1 cellular context compared by ENCODE assay signal in genomic region chr19:55471266-55471665, GRCh38.
TF ChIP-seq lines count a peak whose summit lies in the region.

No MANE protein-coding gene starts in this region.

TF ChIP-seq in HEK293, 187 proteins besides CTCF, POLR2A, EP300 and RAD21 (continued from another document):
- TF ChIP-seq ZNF777 (tag by site-specific recombination; IDR thresholded peaks at IDR 0.05; ENCODE audit: borderline replicate concordance) (no peak), SP2 (tag by site-specific recombination; IDR thresholded peaks at IDR 0.05) (peak; percentile 6; the same call in 1 of the 2 replicates), ZNF184 (tag by site-specific recombination; IDR thresholded peaks at IDR 0.05) (no peak), SETDB1 (IDR thresholded peaks at IDR 0.05; ENCODE audit: insufficient read length, low read length) (no peak), ZNF416 (tag by site-specific recombination; IDR thresholded peaks at IDR 0.05) (no peak), KLF16 (tag by site-specific recombination; IDR thresholded peaks at IDR 0.05) (no peak), KLF7 (tag by site-specific recombination; IDR thresholded peaks at IDR 0.05; ENCODE audit: borderline replicate concordance) (no peak), ZNF10 (tag by site-specific recombination; IDR thresholded peaks at IDR 0.05) (0 out of 2 replicates have a peak, but pooled peaks have one; percentile 37), ZSCAN16 (tag by site-specific recombination; IDR thresholded peaks at IDR 0.05) (no peak)
